In genomic region chr2:118830886-118831285, GRCh38 we compare ENCODE assay signal across 13 cellular contexts. TPM values are rescaled to one million over a fixed set of nuclear protein-coding genes. Genes with fewer than 3 reads are reported as not detected.
A peak's percentile ranks its signal among the peaks of the same experiment; 100 is the strongest.
DNase-seq lines count a peak whose midpoint lies in the region; ATAC-seq and TF ChIP-seq lines count a peak whose summit lies in the region.
"Had no signal": no experiment of that assay in that cellular context is flagged by ENCODE, and none has a peak within 500 bp of the region (broad histone marks: within the 10 kb centered on the region; RNA-seq: fewer than 3 reads in every experiment).

No MANE protein-coding gene starts in this region.

- no peaks in the 10 kb centered on the region for H3K9me3 Mint-ChIP-seq in mesothelial cell of epicardium
- no peaks in the 10 kb centered on the region for H3K9me3 Mint-ChIP-seq in activated CD8-positive, alpha-beta T cell treated with anti-CD3 and anti-CD28 coated beads for 36 hours
- H3K9me3 Mint-ChIP-seq: HFFc6 had no signal

- H3K27me3 Mint-ChIP-seq in mesothelial cell of epicardium (ENCODE audit: low read depth) = peaks cover 72% of the 10 kb centered on the region
- H3K27me3 Mint-ChIP-seq in activated CD8-positive, alpha-beta T cell treated with anti-CD3 and anti-CD28 coated beads for 36 hours = peaks cover 64% of the 10 kb centered on the region

- DNase-seq in AG10803 (ENCODE audit: low read depth) (peak; percentile 60), adipocyte (ENCODE audit: low read depth) (no peak), mesothelial cell of epicardium (ENCODE audit: low spot score in 2 of 2, unreplicated experiment in 2 of 2) (no peak), activated T-cell treated with anti-CD3 and anti-CD28 coated beads for 4 hours (no peak), right atrium auricular region (ENCODE audit: low spot score) (no peak)
- DNase-seq in activated CD8-positive, alpha-beta T cell treated with anti-CD3 and anti-CD28 coated beads for 36 hours = no peak
- DNase-seq: CD4-positive, CD25-positive, alpha-beta regulatory T cell; DMS53; GF-D8; HFFc6 had no signal

- H3K9ac ChIP-seq in adipocyte (ENCODE audit: low read length) (peak overlapping the region; percentile 65), skeletal muscle tissue (ENCODE audit: low read depth in 1 of 3, low read length in 3 of 3) (no peak overlapping the region)
- H3K9ac ChIP-seq: BLaER1 treated with 17β-estradiol and CSF1 and Interleukin-3, amounts not matched to agents 10 nM and 100 nM had no signal

- TF ChIP-seq CTCF in AG10803 (conservative IDR thresholded peaks at IDR 0.05; ENCODE audit: low read length) (no peak), mesothelial cell of epicardium (IDR thresholded peaks at IDR 0.05; ENCODE audit: unreplicated experiment) (no peak), right atrium auricular region (IDR thresholded peaks at IDR 0.05) (no peak)
- TF ChIP-seq CTCF in activated CD8-positive, alpha-beta T cell treated with anti-CD3 and anti-CD28 coated beads for 36 hours (IDR thresholded peaks at IDR 0.05) = no peak

- POLR2A ChIA-PET in activated CD8-positive, alpha-beta T cell treated with anti-CD3 and anti-CD28 coated beads for 36 hours (lab: Charles Lee) = no interaction called here

- CTCF ChIA-PET in activated CD8-positive, alpha-beta T cell treated with anti-CD3 and anti-CD28 coated beads for 36 hours (lab: Charles Lee) = interaction anchor here (2.9 kb wide), 1 partner anchor 25 kb away, joined by 10 read pairs; no protein-coding TSS in a partner anchor

- peaks cover 35% of the 10 kb centered on the region for H3K4me1 ChIP-seq in adipocyte (ENCODE audit: control insufficient read depth, insufficient read depth, low read length)
- H3K4me1 ChIP-seq in skeletal muscle tissue (ENCODE audit: control insufficient read depth in 3 of 3, insufficient read depth in 3 of 3, low read length in 3 of 3) = peaks cover 4 to 12% (median 6%) of the 10 kb centered on the region in 3 donors
- H3K4me1 ChIP-seq in right atrium auricular region = peaks cover 0 to 13% of the 10 kb centered on the region in 2 donors

- H3K9me3 ChIP-seq in adipocyte (ENCODE audit: control insufficient read depth, low read length) (no peaks in the 10 kb centered on the region), skeletal muscle tissue (ENCODE audit: control insufficient read depth in 3 of 3, low read length in 3 of 3) (no peaks in the 10 kb centered on the region), right atrium auricular region (no peaks in the 10 kb centered on the region)

- intact Hi-C loops in activated CD8-positive, alpha-beta T cell treated with anti-CD3 and anti-CD28 coated beads for 36 hours (cut with micrococcal nuclease) = no loop called here

- H3K27me3 ChIP-seq in adipocyte (replicated peaks; ENCODE audit: control insufficient read depth, insufficient read depth, low read length) (no peaks in the 10 kb centered on the region), skeletal muscle tissue (ENCODE audit: control insufficient read depth in 3 of 3, insufficient read depth in 3 of 3, low read length in 3 of 3) (peaks cover 8 to 20% (median 10%) of the 10 kb centered on the region in 3 donors), right atrium auricular region (peaks cover 20 to 28% of the 10 kb centered on the region in 2 donors)

- ATAC-seq in HG03045 (IDR thresholded peaks at IDR 0.05; ENCODE audit: unreplicated experiment) = no peak
- ATAC-seq in activated CD8-positive, alpha-beta T cell treated with anti-CD3 and anti-CD28 coated beads for 36 hours = no peak

- no peaks in the 10 kb centered on the region for H3K36me3 ChIP-seq in adipocyte (ENCODE audit: control insufficient read depth, insufficient read depth, low read length, severe bottlenecking)
- H3K36me3 ChIP-seq in skeletal muscle tissue (ENCODE audit: control insufficient read depth in 3 of 3, insufficient read depth in 3 of 3, low read length in 3 of 3) = no peaks in the 10 kb centered on the region
- H3K36me3 ChIP-seq in right atrium auricular region = no peaks in the 10 kb centered on the region
- H3K36me3 ChIP-seq: BLaER1 treated with 17β-estradiol and CSF1 and Interleukin-3, amounts not matched to agents 10 nM and 100 nM had no signal

- H3K36me3 Mint-ChIP-seq in mesothelial cell of epicardium = no peaks in the 10 kb centered on the region
- H3K36me3 Mint-ChIP-seq in activated CD8-positive, alpha-beta T cell treated with anti-CD3 and anti-CD28 coated beads for 36 hours (ENCODE audit: low read depth) = no peaks in the 10 kb centered on the region
- H3K36me3 Mint-ChIP-seq: CD4-positive, CD25-positive, alpha-beta regulatory T cell had no signal

- H3K4me1 Mint-ChIP-seq in mesothelial cell of epicardium = peaks cover 49% of the 10 kb centered on the region
- peaks cover 6% of the 10 kb centered on the region for H3K4me1 Mint-ChIP-seq in activated CD8-positive, alpha-beta T cell treated with anti-CD3 and anti-CD28 coated beads for 36 hours (ENCODE audit: low read depth)

- peak overlapping the region; percentile 80 for H3K27ac Mint-ChIP-seq in mesothelial cell of epicardium
- no peak overlapping the region for H3K27ac Mint-ChIP-seq in activated CD8-positive, alpha-beta T cell treated with anti-CD3 and anti-CD28 coated beads for 36 hours
- H3K27ac Mint-ChIP-seq: CD4-positive, CD25-positive, alpha-beta regulatory T cell; HFFc6 had no signal

- H3K4me3 ChIP-seq in AG10803 (ENCODE audit: low read length) (no peak overlapping the region), adipocyte (ENCODE audit: low read length) (peak overlapping the region; percentile 67), skeletal muscle tissue (ENCODE audit: low read length in 3 of 3) (no peak overlapping the region), right atrium auricular region (no peak overlapping the region)
- H3K4me3 ChIP-seq: BLaER1 treated with 17β-estradiol and CSF1 and Interleukin-3, amounts not matched to agents 10 nM and 100 nM had no signal

- H3K27ac ChIP-seq in skeletal muscle tissue (ENCODE audit: low read depth, low read length) = peak overlapping the region; percentile 42
- no peak overlapping the region for H3K27ac ChIP-seq in right atrium auricular region
- H3K27ac ChIP-seq: BLaER1 treated with 17β-estradiol and CSF1 and Interleukin-3, amounts not matched to agents 10 nM and 100 nM had no signal

- no peak overlapping the region for H3K4me3 Mint-ChIP-seq in mesothelial cell of epicardium
- no peak overlapping the region for H3K4me3 Mint-ChIP-seq in activated CD8-positive, alpha-beta T cell treated with anti-CD3 and anti-CD28 coated beads for 36 hours
- H3K4me3 Mint-ChIP-seq: CD4-positive, CD25-positive, alpha-beta regulatory T cell; HFFc6 had no signal

RNA-seq across cellular contexts. Expression of gene EN1, which starts 16.6 kb away (rescaled TPM):
- total RNA-seq in mesothelial cell of epicardium (17.7 to 18.3 TPM (median 17.9 TPM) in 3 replicates), skeletal muscle tissue (4.2 TPM), right atrium auricular region (not detected)
- not detected for total RNA-seq in activated CD8-positive, alpha-beta T cell treated with anti-CD3 and anti-CD28 coated beads for 36 hours
- total RNA-seq: CD4-positive, CD25-positive, alpha-beta regulatory T cell; HFFc6 had no signal
